Comparison of ENCODE assay signal across 30 cellular contexts in genomic region chr6:147538821-147539220, GRCh38. TPM values are rescaled to one million over a fixed set of nuclear protein-coding genes. Genes with fewer than 3 reads are reported as not detected.
"Had no signal": no experiment of that assay in that cellular context is flagged by ENCODE, and none has a peak within 500 bp of the region (broad histone marks: within the 10 kb centered on the region; RNA-seq: fewer than 3 reads in every experiment).

No MANE protein-coding gene starts in this region.

- H3K36me3 ChIP-seq: ascending aorta, breast epithelium, cardiac muscle cell, colonic mucosa, esophagus squamous epithelium, gastroesophageal sphincter, heart right ventricle had no signal

- H3K4me2 ChIP-seq: hepatocyte had no signal

- H3K27ac ChIP-seq: ascending aorta, breast epithelium, cardiac muscle cell, colonic mucosa, epithelial cell of prostate, esophagus squamous epithelium, gastroesophageal sphincter, heart right ventricle, hepatocyte had no signal

- H3K27me3 ChIP-seq: ascending aorta, breast epithelium, cardiac muscle cell, colonic mucosa, esophagus squamous epithelium, gastroesophageal sphincter, heart right ventricle, hepatocyte had no signal

- H3K4me1 ChIP-seq: ascending aorta, breast epithelium, colonic mucosa, gastroesophageal sphincter, heart right ventricle had no signal

- H3K9me3 ChIP-seq: ascending aorta, colonic mucosa had no signal

- DNase-seq: activated CD4-positive, alpha-beta memory T cell treated with anti-CD3 and anti-CD28 coated beads for 36 hours; activated CD4-positive, alpha-beta T cell treated with anti-CD3 and anti-CD28 coated beads for 36 hours; activated CD4-positive, alpha-beta T cell treated with anti-CD3 and anti-CD28 coated beads, Interleukin-2, amount 10 ng/mL, durations not matched to agents 24 days and 14 days; activated CD4-positive, CD25-positive, alpha-beta regulatory T cell; activated CD4-positive, CD25-positive, alpha-beta regulatory T cell treated with anti-CD3 and anti-CD28 coated beads, Interleukin-2, amount 50 U/mL, for 72 hours; activated CD8-positive, alpha-beta memory T cell treated with anti-CD3 and anti-CD28 coated beads, Interleukin-2, amount 50 U/mL, for 48 hours; activated CD8-positive, alpha-beta T cell treated with anti-CD3 and anti-CD28 coated beads, Interleukin-2, amount 10 ng/mL, durations not matched to agents 7 days and 5 days; activated gamma-delta T cell; activated naive CD4-positive, alpha-beta T cell; activated naive CD4-positive, alpha-beta T cell treated with anti-CD3 and anti-CD28 coated beads, Interleukin-2, amount 10 ng/mL, durations not matched to agents 7 days and 5 days; activated naive CD8-positive, alpha-beta T cell treated with anti-CD3 and anti-CD28 coated beads, Interleukin-2, amount 10 ng/mL, durations not matched to agents 7 days and 5 days; activated T-cell treated with anti-CD3 and anti-CD28 coated beads for 4 hours; activated T-cell treated with anti-CD3 and anti-CD28 coated beads, Interleukin-2, amount 50 U/mL, for 24 hours; activated T-cell treated with anti-CD3 and anti-CD28 coated beads, Interleukin-2, amount 50 U/mL, for 72 hours; central memory CD4-positive, alpha-beta T cell; cerebellar nuclear complex; colonic mucosa; effector CD8-positive, alpha-beta T cell; esophagus squamous epithelium; foreskin melanocyte; heart right ventricle; T1000 had no signal

- H2AFZ ChIP-seq: hepatocyte had no signal

- H3K4me3 ChIP-seq: ascending aorta, breast epithelium, cardiac muscle cell, colonic mucosa, esophagus squamous epithelium, gastroesophageal sphincter, heart right ventricle, hepatocyte had no signal

RNA-seq across cellular contexts. Expression of gene SAMD5, which starts 30.3 kb away (rescaled TPM):
- total RNA-seq: activated CD8-positive, alpha-beta memory T cell treated with anti-CD3 and anti-CD28 coated beads for 36 hours; activated CD8-positive, alpha-beta T cell treated with anti-CD3 and anti-CD28 coated beads, Interleukin-2, amount 10 ng/mL, durations not matched to agents 7 days and 5 days; activated naive CD4-positive, alpha-beta T cell treated with anti-CD3 and anti-CD28 coated beads, Interleukin-2, amount 50 U/mL, for 72 hours; activated naive CD8-positive, alpha-beta T cell treated with anti-CD3 and anti-CD28 coated beads, Interleukin-2, amount 10 ng/mL, durations not matched to agents 7 days and 5 days had no signal
